In the genomic region with DNA sequence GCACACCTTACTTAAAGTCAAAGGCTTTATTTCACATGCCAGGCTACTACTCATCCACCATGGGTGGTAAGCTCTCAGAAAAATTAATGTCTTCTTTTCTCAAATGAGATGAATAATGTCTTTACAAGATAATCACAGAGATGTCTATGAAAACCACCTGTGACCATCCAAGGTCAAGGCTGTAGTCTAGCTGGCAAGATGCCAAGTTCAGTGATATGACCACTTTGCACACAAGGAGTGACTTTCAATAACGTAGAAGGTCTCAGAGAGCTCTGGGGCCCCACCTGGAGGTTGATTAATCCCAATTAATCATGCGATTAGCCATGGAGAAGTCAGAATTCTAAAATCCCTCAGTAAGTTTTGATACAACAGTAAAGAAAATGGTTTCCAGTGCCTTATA, we compare ENCODE assay signal across 27 cellular contexts. TPM values are rescaled to one million over a fixed set of nuclear protein-coding genes. Genes with fewer than 3 reads are reported as not detected.
"Had no signal": no experiment of that assay in that cellular context is flagged by ENCODE, and none has a peak within 500 bp of the region (broad histone marks: within the 10 kb centered on the region; RNA-seq: fewer than 3 reads in every experiment).

No MANE protein-coding gene starts in this region.

- H3K36me3 ChIP-seq: ascending aorta had no signal

- H3K4me1 ChIP-seq: ascending aorta had no signal

- H3K4me3 Mint-ChIP-seq: activated CD4-positive, alpha-beta memory T cell treated with anti-CD3 and anti-CD28 coated beads for 36 hours; activated CD4-positive, alpha-beta T cell treated with anti-CD3 and anti-CD28 coated beads, Interleukin-2, amount 10 ng/mL, durations not matched to agents 7 days and 5 days; activated naive CD8-positive, alpha-beta T cell treated with anti-CD3 and anti-CD28 coated beads, Interleukin-2, amount 50 U/mL, for 24 hours; activated T-cell treated with anti-CD3 and anti-CD28 coated beads, Interleukin-2, amount 50 U/mL, for 4 hours; brain; T-cell had no signal

- FAIRE-seq: TTC549 had no signal

- H3K4me3 ChIP-seq: ascending aorta, SK-N-MC had no signal

- H3K27ac Mint-ChIP-seq: activated CD4-positive, alpha-beta memory T cell treated with anti-CD3 and anti-CD28 coated beads for 36 hours; activated CD4-positive, alpha-beta T cell treated with anti-CD3 and anti-CD28 coated beads, Interleukin-2, amount 10 ng/mL, durations not matched to agents 7 days and 5 days; activated naive CD4-positive, alpha-beta T cell treated with anti-CD3 and anti-CD28 coated beads, Interleukin-2, amount 50 U/mL, for 72 hours; activated naive CD8-positive, alpha-beta T cell treated with anti-CD3 and anti-CD28 coated beads, Interleukin-2, amount 50 U/mL, for 24 hours; brain; T-cell had no signal

- H3K9me3 ChIP-seq: ascending aorta had no signal

- H3K36me3 Mint-ChIP-seq: activated CD4-positive, alpha-beta memory T cell treated with anti-CD3 and anti-CD28 coated beads for 36 hours; activated naive CD4-positive, alpha-beta T cell treated with anti-CD3 and anti-CD28 coated beads, Interleukin-2, amount 50 U/mL, for 72 hours; T-cell had no signal

- DNase-seq: activated CD4-positive, alpha-beta memory T cell treated with anti-CD3 and anti-CD28 coated beads for 36 hours; activated CD4-positive, alpha-beta T cell treated with anti-CD3 and anti-CD28 coated beads, Interleukin-2, amount 10 ng/mL, durations not matched to agents 7 days and 5 days; activated CD4-positive, CD25-positive, alpha-beta regulatory T cell; activated CD8-positive, alpha-beta memory T cell treated with anti-CD3 and anti-CD28 coated beads for 24 hours; activated effector memory CD4-positive, alpha-beta T cell treated with anti-CD3 and anti-CD28 coated beads, Interleukin-2, amount 50 U/mL, for 16 hours; activated naive CD4-positive, alpha-beta T cell treated with Interleukin-2 at 50 U/mL for 16 hours; activated naive CD8-positive, alpha-beta T cell treated with anti-CD3 and anti-CD28 coated beads, Interleukin-2, amount 50 U/mL, for 24 hours; activated T-cell treated with anti-CD3 and anti-CD28 coated beads, Interleukin-2, amount 50 U/mL, for 4 hours; amniotic stem cell; KG1; NCI-H1092 treated with DMSO at 0.1 percent for 48 hours; NCI-H1436 treated with DMSO at 0.1 percent for 48 hours; NCI-H1930; NCI-H446 treated with DMSO at 0.1 percent for 48 hours; NCI-H524 treated with DMSO at 0.1 percent for 48 hours; NK-92 treated with Interleukin-12 subunit alpha and Interleukin-12 subunit beta, amount 100 ng/mL, for 24 hours; OCI-M1; RPMI8226; T-cell; T-helper 2 cell; T1000 had no signal

- H3K4me1 Mint-ChIP-seq: activated CD4-positive, alpha-beta T cell treated with anti-CD3 and anti-CD28 coated beads, Interleukin-2, amount 10 ng/mL, durations not matched to agents 7 days and 5 days; activated naive CD8-positive, alpha-beta T cell treated with anti-CD3 and anti-CD28 coated beads, Interleukin-2, amount 50 U/mL, for 24 hours; T-cell had no signal

- H3K9me3 Mint-ChIP-seq: activated CD4-positive, alpha-beta memory T cell treated with anti-CD3 and anti-CD28 coated beads for 36 hours; activated CD4-positive, alpha-beta T cell treated with anti-CD3 and anti-CD28 coated beads, Interleukin-2, amount 10 ng/mL, durations not matched to agents 7 days and 5 days; activated naive CD4-positive, alpha-beta T cell treated with anti-CD3 and anti-CD28 coated beads, Interleukin-2, amount 50 U/mL, for 72 hours; activated naive CD8-positive, alpha-beta T cell treated with anti-CD3 and anti-CD28 coated beads, Interleukin-2, amount 50 U/mL, for 24 hours; activated T-cell treated with anti-CD3 and anti-CD28 coated beads, Interleukin-2, amount 50 U/mL, for 4 hours; T-cell had no signal

- H3K27me3 Mint-ChIP-seq: activated CD4-positive, alpha-beta T cell treated with anti-CD3 and anti-CD28 coated beads, Interleukin-2, amount 10 ng/mL, durations not matched to agents 7 days and 5 days; activated naive CD8-positive, alpha-beta T cell treated with anti-CD3 and anti-CD28 coated beads, Interleukin-2, amount 50 U/mL, for 24 hours had no signal

- H3K27ac ChIP-seq: ascending aorta, SK-N-MC, VCaP had no signal

- H3K27me3 ChIP-seq: ascending aorta had no signal

RNA-seq across cellular contexts. Expression of a gene that starts 20.5 kb away (rescaled TPM):
- total RNA-seq: activated CD4-positive, alpha-beta memory T cell treated with anti-CD3 and anti-CD28 coated beads for 36 hours; activated naive CD4-positive, alpha-beta T cell treated with anti-CD3 and anti-CD28 coated beads, Interleukin-2, amount 50 U/mL, for 72 hours had no signal
